In genomic region chr2:120001461-120001860, GRCh38 we compare ENCODE assay signal across 8 cellular contexts.
"Had no signal": no experiment of that assay in that cellular context is flagged by ENCODE, and none has a peak within 500 bp of the region (broad histone marks: within the 10 kb centered on the region; RNA-seq: fewer than 3 reads in every experiment).

No MANE protein-coding gene starts in this region.

- DNase-seq: GDM1, GF-D8 had no signal

- FAIRE-seq: G401.6, GM12878, GM12891, GM12892, GM18507, GM19239 had no signal

- ATAC-seq: GM12878 had no signal

- H3K4me3 ChIP-seq: GM12878 had no signal
